In genomic region chr2:230068658-230069080, GRCh38 we compare ENCODE assay signal across 8 cellular contexts. TPM values are rescaled to one million over a fixed set of nuclear protein-coding genes. Genes with fewer than 3 reads are reported as not detected.
DNase-seq lines count a peak whose midpoint lies in the region; ATAC-seq and TF ChIP-seq lines count a peak whose summit lies in the region.

A gene with protein sequence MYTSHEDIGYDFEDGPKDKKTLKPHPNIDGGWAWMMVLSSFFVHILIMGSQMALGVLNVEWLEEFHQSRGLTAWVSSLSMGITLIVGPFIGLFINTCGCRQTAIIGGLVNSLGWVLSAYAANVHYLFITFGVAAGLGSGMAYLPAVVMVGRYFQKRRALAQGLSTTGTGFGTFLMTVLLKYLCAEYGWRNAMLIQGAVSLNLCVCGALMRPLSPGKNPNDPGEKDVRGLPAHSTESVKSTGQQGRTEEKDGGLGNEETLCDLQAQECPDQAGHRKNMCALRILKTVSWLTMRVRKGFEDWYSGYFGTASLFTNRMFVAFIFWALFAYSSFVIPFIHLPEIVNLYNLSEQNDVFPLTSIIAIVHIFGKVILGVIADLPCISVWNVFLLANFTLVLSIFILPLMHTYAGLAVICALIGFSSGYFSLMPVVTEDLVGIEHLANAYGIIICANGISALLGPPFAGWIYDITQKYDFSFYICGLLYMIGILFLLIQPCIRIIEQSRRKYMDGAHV (minus strand): TSS chr2:230068924. CDS start chr2:230059352, 9,572 bp downstream.

- H3K4me3 ChIP-seq in Peyer's patch (peak within 1 kb of the TSS; percentile 54 to 69 (median 64)), breast epithelium (peak within 1 kb of the TSS; percentile 60 to 77 (median 71)), skeletal muscle satellite cell (ENCODE audit: low read length) (peak within 1 kb of the TSS; percentile 76)

- intact Hi-C loops in breast epithelium (cut with DNase I; ENCODE audit: low total_unique reads), result no loop called here

- TF ChIP-seq CTCF in Peyer's patch (IDR thresholded peaks at IDR 0.05) (peak in 1 of 6 experiments; percentile 31), breast epithelium (IDR thresholded peaks at IDR 0.05) (peak in 1 of 3 donors; percentile 13)

- H3K9me3 ChIP-seq in Peyer's patch (no peaks in the 10 kb centered on the region), breast epithelium (no peaks in the 10 kb centered on the region), skeletal muscle satellite cell (replicated peaks; ENCODE audit: low read length) (no peaks in the 10 kb centered on the region)

- ATAC-seq in GM18907 (IDR thresholded peaks at IDR 0.05; ENCODE audit: unreplicated experiment) (peak; percentile 41), HG03097 (IDR thresholded peaks at IDR 0.05; ENCODE audit: low FRiP score, unreplicated experiment) (no peak)

- H3K4me1 ChIP-seq in Peyer's patch (peaks cover 0 to 12% (median 2%) of the 10 kb centered on the region in 4 donors), breast epithelium (no peaks in the 10 kb centered on the region), skeletal muscle satellite cell (ENCODE audit: control insufficient read depth, insufficient read depth, low read length) (peaks cover 10% of the 10 kb centered on the region)

- peak; percentile 56 for DNase-seq in AG08396 (ENCODE audit: low spot score)
- peak; percentile 20 for DNase-seq in HuH-7.5 (ENCODE audit: low spot score)
- DNase-seq in Peyer's patch, result peak; percentile 21 to 54 (median 53)
- DNase-seq in breast epithelium (ENCODE audit: low spot score in 2 of 2), result peak in 1 of 2 donors; percentile 23
- DNase-seq in iPS-NIHi7 (ENCODE audit: extremely low spot score), result peak; percentile 28

- no peak for TF ChIP-seq POLR2A in Peyer's patch (IDR thresholded peaks at IDR 0.05)
- TF ChIP-seq POLR2A in breast epithelium (IDR thresholded peaks at IDR 0.05), result no peak

- H3K27ac ChIP-seq in Peyer's patch, result peak within 1 kb of the TSS; percentile 6 to 70 (median 44)
- peak within 1 kb of the TSS; percentile 62 to 91 for H3K27ac ChIP-seq in breast epithelium

- H3K9ac ChIP-seq in skeletal muscle satellite cell (ENCODE audit: low read depth, low read length), result peak within 1 kb of the TSS; percentile 45

- no peaks in the 10 kb centered on the region for H3K27me3 ChIP-seq in Peyer's patch
- no peaks in the 10 kb centered on the region for H3K27me3 ChIP-seq in breast epithelium
- peaks cover 8% of the 10 kb centered on the region for H3K27me3 ChIP-seq in skeletal muscle satellite cell (ENCODE audit: control insufficient read depth, insufficient read depth, low read length)

- H3K36me3 ChIP-seq in Peyer's patch (no peaks in the 10 kb centered on the region), breast epithelium (no peaks in the 10 kb centered on the region), skeletal muscle satellite cell (ENCODE audit: insufficient read depth, low read length) (no peaks in the 10 kb centered on the region)

- H3K4me2 ChIP-seq in skeletal muscle satellite cell (ENCODE audit: low read length), result peak within 1 kb of the TSS; percentile 87

RNA-seq across cellular contexts. Expression of the gene that starts here (rescaled TPM):
- total RNA-seq in Peyer's patch (1 to 10 TPM in 1 of 4 donors, under 1 TPM in 2, not detected in 1; 0.47 to 3.3 (median 0.80) TPM), breast epithelium (1 to 10 TPM; 1.9 to 7.5 (median 2.1) TPM)
- under 0.01 TPM in 1 of 2 replicates, not detected in the other for total RNA-seq in skeletal muscle satellite cell (2012; rRNA removed)
